Comparison of ENCODE assay signal across 8 cellular contexts in genomic region chr18:28961669-28962228, GRCh38.
A peak's percentile ranks its signal among the peaks of the same experiment; 100 is the strongest.
DNase-seq lines count a peak whose midpoint lies in the region; ATAC-seq and TF ChIP-seq lines count a peak whose summit lies in the region.

No MANE protein-coding gene starts in this region.

- H3K4me1 Mint-ChIP-seq in naive thymus-derived CD4-positive, alpha-beta T cell = no peaks in the 10 kb centered on the region

- no peaks in the 10 kb centered on the region for H3K9me3 ChIP-seq in naive thymus-derived CD4-positive, alpha-beta T cell (ENCODE audit: control insufficient read depth in 2 of 3, low read length in 3 of 3)
- H3K9me3 ChIP-seq in psoas muscle = no peaks in the 10 kb centered on the region

- ATAC-seq in naive thymus-derived CD4-positive, alpha-beta T cell = no peak
- ATAC-seq in psoas muscle = no peak

- no peak for TF ChIP-seq CTCF in psoas muscle (IDR thresholded peaks at IDR 0.05)

- DNase-seq in D341Med (ENCODE audit: low spot score) (peak; percentile 72), SHP77 (lab: John Stamatoyannopoulos, UW) (peak; percentile 46 to 61), iPS DF 19.7 (ENCODE audit: low read depth, low spot score) (peak; percentile 30), mucosa of gallbladder (ENCODE audit: low spot score) (no peak), psoas muscle (no peak)
- peak; percentile 21 for DNase-seq in Jurkat, Clone E6-1 (ENCODE audit: low read depth, low spot score)
- no peak for DNase-seq in naive thymus-derived CD4-positive, alpha-beta T cell
- no peak for DNase-seq in stimulated activated CD4-positive, alpha-beta T cell treated with anti-CD3 and anti-CD28 coated beads, Interleukin-4, amount 100 ng/mL, for 24 hours

- intact Hi-C loops in naive thymus-derived CD4-positive, alpha-beta T cell (cut with micrococcal nuclease) = no loop called here
- intact Hi-C loops in psoas muscle (cut with DNase I) = no loop called here

- H3K9me3 Mint-ChIP-seq in naive thymus-derived CD4-positive, alpha-beta T cell = peaks cover 1 to 13% (median 4%) of the 10 kb centered on the region in 11 donors

- no peak overlapping the region for H3K4me3 ChIP-seq in Jurkat, Clone E6-1 (ENCODE audit: low read length)
- H3K4me3 ChIP-seq in naive thymus-derived CD4-positive, alpha-beta T cell (ENCODE audit: low read length) = no peak overlapping the region
- H3K4me3 ChIP-seq in psoas muscle = no peak overlapping the region

- POLR2A ChIA-PET in naive thymus-derived CD4-positive, alpha-beta T cell (lab: Charles Lee) = no interaction called here

- H3K27me3 Mint-ChIP-seq in naive thymus-derived CD4-positive, alpha-beta T cell = no peaks in the 10 kb centered on the region

- no peak overlapping the region for H3K27ac ChIP-seq in naive thymus-derived CD4-positive, alpha-beta T cell (ENCODE audit: low read depth, low read length)
- no peak overlapping the region for H3K27ac ChIP-seq in psoas muscle

- no peaks in the 10 kb centered on the region for H3K36me3 ChIP-seq in naive thymus-derived CD4-positive, alpha-beta T cell (ENCODE audit: control insufficient read depth in 2 of 3, insufficient read depth in 3 of 3, low read length in 3 of 3)
- no peaks in the 10 kb centered on the region for H3K36me3 ChIP-seq in psoas muscle (ENCODE audit: insufficient read depth in 1 of 2, low read depth in 1 of 2)

- no peak overlapping the region for H3K4me3 Mint-ChIP-seq in naive thymus-derived CD4-positive, alpha-beta T cell

- H3K27ac Mint-ChIP-seq in naive thymus-derived CD4-positive, alpha-beta T cell = no peak overlapping the region

- H3K36me3 Mint-ChIP-seq in naive thymus-derived CD4-positive, alpha-beta T cell = no peaks in the 10 kb centered on the region

- CTCF ChIA-PET in naive thymus-derived CD4-positive, alpha-beta T cell (lab: Charles Lee) = no interaction called here

- H3K4me1 ChIP-seq in naive thymus-derived CD4-positive, alpha-beta T cell (ENCODE audit: control insufficient read depth in 2 of 2, insufficient read depth in 2 of 2, low read length in 2 of 2) = no peaks in the 10 kb centered on the region
- H3K4me1 ChIP-seq in psoas muscle = no peaks in the 10 kb centered on the region

- H3K27me3 ChIP-seq in naive thymus-derived CD4-positive, alpha-beta T cell (ENCODE audit: control insufficient read depth in 2 of 2, insufficient read depth in 2 of 2, low read length in 2 of 2) = no peaks in the 10 kb centered on the region
- H3K27me3 ChIP-seq in psoas muscle (ENCODE audit: insufficient read depth in 3 of 3, low read length in 2 of 3) = no peaks in the 10 kb centered on the region

- 75 to 77% (median 76%) methylated on average over 8 of the region's 8 CpGs for WGBS in psoas muscle, 3 donors

Comparison
In these comparisons a context has a peak if more than half of its experiments do, and no peak if none do; other contexts are left out.
1. DNase-seq: peak in D341Med (single experiment), Jurkat, Clone E6-1 (single experiment), SHP77 (2 of 2) and iPS DF 19.7 (single experiment); none in mucosa of gallbladder (single experiment), naive thymus-derived CD4-positive, alpha-beta T cell (0 of 9), stimulated activated CD4-positive, alpha-beta T cell treated with anti-CD3 and anti-CD28 coated beads, Interleukin-4, amount 100 ng/mL, for 24 hours (single experiment) and psoas muscle (0 of 2).